1 cellular context compared by ENCODE assay signal in the genomic region with DNA sequence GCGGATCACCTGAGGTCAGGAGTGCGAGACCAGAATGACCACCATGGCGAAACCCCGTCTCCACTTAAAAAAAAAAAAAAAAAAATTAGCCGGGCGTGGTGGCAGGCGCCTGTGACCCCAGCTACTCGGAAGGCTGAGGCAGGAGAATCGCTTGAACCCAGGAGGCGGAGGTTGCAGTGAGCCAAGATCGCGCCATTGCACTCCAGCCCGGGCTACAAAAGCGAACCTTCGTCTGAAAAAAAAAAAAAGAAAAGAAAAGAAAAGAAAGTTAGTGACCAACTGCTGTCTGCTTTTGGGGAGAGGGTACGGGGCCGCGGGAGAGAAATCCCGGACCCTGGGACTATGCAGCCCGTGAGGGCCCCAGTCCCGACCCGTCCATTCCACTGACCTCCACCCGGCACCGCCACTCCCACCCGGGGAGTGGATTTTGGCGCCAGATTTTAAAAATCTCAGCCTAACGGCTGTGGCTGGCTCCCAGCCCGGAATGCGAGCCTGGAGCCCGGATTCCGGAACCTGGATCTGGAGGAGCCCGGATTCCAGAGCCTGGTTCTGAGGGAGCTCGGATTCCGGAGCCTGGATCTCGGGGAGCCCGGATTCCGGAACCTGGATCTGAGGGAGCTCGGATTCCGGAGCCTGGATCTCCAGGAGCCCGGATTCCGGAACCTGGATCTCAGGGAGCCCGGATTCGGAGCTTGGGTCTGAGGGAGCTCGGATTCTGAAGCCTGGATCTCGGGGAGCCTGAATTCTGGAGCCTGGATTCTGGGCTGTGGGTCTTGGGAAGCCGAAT.
TF ChIP-seq lines count a peak whose summit lies in the region.

No MANE protein-coding gene starts in this region.

TF ChIP-seq in HCT116, 20 proteins besides CTCF, POLR2A, EP300 and RAD21:
- TF ChIP-seq EGR1 (IDR thresholded peaks at IDR 0.05; ENCODE audit: low read depth), result 0 out of 2 replicates have a peak, but pooled peaks have one; percentile 48
- TF ChIP-seq, protein P1, sequence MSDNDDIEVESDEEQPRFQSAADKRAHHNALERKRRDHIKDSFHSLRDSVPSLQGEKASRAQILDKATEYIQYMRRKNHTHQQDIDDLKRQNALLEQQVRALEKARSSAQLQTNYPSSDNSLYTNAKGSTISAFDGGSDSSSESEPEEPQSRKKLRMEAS (IDR thresholded peaks at IDR 0.05), result peak; percentile 65; the same call in 1 of the 2 replicates
- TF ChIP-seq TCF7L2 (IDR thresholded peaks at IDR 0.05; ENCODE audit: borderline replicate concordance, extremely low read depth, insufficient read depth, insufficient read length), result peak; percentile 35
- no peak for TF ChIP-seq ZFX (IDR thresholded peaks at IDR 0.05)
- peak; percentile 87 for TF ChIP-seq SIN3A (IDR thresholded peaks at IDR 0.05; ENCODE audit: low read depth)
- TF ChIP-seq, protein P2, sequence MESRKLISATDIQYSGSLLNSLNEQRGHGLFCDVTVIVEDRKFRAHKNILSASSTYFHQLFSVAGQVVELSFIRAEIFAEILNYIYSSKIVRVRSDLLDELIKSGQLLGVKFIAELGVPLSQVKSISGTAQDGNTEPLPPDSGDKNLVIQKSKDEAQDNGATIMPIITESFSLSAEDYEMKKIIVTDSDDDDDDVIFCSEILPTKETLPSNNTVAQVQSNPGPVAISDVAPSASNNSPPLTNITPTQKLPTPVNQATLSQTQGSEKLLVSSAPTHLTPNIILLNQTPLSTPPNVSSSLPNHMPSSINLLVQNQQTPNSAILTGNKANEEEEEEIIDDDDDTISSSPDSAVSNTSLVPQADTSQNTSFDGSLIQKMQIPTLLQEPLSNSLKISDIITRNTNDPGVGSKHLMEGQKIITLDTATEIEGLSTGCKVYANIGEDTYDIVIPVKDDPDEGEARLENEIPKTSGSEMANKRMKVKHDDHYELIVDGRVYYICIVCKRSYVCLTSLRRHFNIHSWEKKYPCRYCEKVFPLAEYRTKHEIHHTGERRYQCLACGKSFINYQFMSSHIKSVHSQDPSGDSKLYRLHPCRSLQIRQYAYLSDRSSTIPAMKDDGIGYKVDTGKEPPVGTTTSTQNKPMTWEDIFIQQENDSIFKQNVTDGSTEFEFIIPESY (IDR thresholded peaks at IDR 0.05; ENCODE audit: extremely low read depth, insufficient replicate concordance, low read length), result no peak
- no peak for TF ChIP-seq EZH2 (IDR thresholded peaks at IDR 0.05)
- TF ChIP-seq SRF (IDR thresholded peaks at IDR 0.05; ENCODE audit: low read depth), result no peak
- no peak for TF ChIP-seq CEBPB (IDR thresholded peaks at IDR 0.05; ENCODE audit: low read depth)
- TF ChIP-seq EZH2phosphoT487 (IDR thresholded peaks at IDR 0.05; ENCODE audit: borderline replicate concordance), result no peak
- peak; percentile 98 for TF ChIP-seq JUND (IDR thresholded peaks at IDR 0.05)
- TF ChIP-seq, protein P3, sequence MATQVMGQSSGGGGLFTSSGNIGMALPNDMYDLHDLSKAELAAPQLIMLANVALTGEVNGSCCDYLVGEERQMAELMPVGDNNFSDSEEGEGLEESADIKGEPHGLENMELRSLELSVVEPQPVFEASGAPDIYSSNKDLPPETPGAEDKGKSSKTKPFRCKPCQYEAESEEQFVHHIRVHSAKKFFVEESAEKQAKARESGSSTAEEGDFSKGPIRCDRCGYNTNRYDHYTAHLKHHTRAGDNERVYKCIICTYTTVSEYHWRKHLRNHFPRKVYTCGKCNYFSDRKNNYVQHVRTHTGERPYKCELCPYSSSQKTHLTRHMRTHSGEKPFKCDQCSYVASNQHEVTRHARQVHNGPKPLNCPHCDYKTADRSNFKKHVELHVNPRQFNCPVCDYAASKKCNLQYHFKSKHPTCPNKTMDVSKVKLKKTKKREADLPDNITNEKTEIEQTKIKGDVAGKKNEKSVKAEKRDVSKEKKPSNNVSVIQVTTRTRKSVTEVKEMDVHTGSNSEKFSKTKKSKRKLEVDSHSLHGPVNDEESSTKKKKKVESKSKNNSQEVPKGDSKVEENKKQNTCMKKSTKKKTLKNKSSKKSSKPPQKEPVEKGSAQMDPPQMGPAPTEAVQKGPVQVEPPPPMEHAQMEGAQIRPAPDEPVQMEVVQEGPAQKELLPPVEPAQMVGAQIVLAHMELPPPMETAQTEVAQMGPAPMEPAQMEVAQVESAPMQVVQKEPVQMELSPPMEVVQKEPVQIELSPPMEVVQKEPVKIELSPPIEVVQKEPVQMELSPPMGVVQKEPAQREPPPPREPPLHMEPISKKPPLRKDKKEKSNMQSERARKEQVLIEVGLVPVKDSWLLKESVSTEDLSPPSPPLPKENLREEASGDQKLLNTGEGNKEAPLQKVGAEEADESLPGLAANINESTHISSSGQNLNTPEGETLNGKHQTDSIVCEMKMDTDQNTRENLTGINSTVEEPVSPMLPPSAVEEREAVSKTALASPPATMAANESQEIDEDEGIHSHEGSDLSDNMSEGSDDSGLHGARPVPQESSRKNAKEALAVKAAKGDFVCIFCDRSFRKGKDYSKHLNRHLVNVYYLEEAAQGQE (IDR thresholded peaks at IDR 0.05; ENCODE audit: low read depth), result no peak
- TF ChIP-seq POLR2AphosphoS5 (IDR thresholded peaks at IDR 0.05; ENCODE audit: low read depth, low read length), result peak; percentile 81
- peak; percentile 98 for TF ChIP-seq SP1 (IDR thresholded peaks at IDR 0.05; ENCODE audit: low read depth)
- TF ChIP-seq ELF1 (IDR thresholded peaks at IDR 0.05; ENCODE audit: borderline replicate concordance, low read depth), result no peak; the same call in 1 of the 2 replicates
- no peak for TF ChIP-seq FOSL1 (IDR thresholded peaks at IDR 0.05; ENCODE audit: low read depth)
- TF ChIP-seq, protein P4, sequence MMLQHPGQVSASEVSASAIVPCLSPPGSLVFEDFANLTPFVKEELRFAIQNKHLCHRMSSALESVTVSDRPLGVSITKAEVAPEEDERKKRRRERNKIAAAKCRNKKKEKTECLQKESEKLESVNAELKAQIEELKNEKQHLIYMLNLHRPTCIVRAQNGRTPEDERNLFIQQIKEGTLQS (IDR thresholded peaks at IDR 0.05), result no peak
- peak; percentile 77 for TF ChIP-seq YY1 (IDR thresholded peaks at IDR 0.05; ENCODE audit: extremely low read depth, insufficient replicate concordance, low read depth, low read length)
- TF ChIP-seq CBX3 (IDR thresholded peaks at IDR 0.05; ENCODE audit: low read depth), result peak; percentile 94
- no peak for TF ChIP-seq ZNF274 (IDR thresholded peaks at IDR 0.05; ENCODE audit: low read depth, low read length)
